8 cellular contexts compared by ENCODE assay signal in the genomic region with DNA sequence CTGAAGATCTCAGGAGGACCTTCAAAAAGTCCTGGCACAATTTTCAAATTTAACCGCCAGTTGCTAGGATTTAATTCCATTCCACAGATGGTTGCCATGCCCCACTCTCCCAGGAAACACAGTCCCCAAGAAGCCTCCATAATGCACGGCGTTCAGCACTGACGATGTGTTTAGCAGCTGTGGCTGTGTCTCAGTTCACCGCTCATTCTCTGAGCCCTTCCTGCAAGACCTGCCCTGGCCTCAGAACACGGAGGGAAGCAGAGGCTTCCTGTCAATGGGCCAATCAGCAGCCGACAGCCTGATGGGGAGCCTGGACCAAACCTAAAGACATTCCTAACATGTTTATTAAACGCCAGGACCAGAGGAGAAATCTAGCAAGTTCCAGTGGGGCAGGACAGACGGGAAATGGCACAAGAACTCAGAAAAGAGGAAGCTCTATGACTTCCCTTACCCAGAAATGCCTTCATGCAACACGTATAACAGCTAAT. TPM values are rescaled to one million over a fixed set of nuclear protein-coding genes. Genes with fewer than 3 reads are reported as not detected.
A peak's percentile ranks its signal among the peaks of the same experiment; 100 is the strongest.
DNase-seq lines count a peak whose midpoint lies in the region; ATAC-seq and TF ChIP-seq lines count a peak whose summit lies in the region.

No MANE protein-coding gene starts in this region.

- H3K27me3 Mint-ChIP-seq in T-helper 1 cell treated with Interleukin-12 subunit alpha and Interleukin-12 subunit beta and Interleukin-4 antibody, amounts not matched to agents 30 μg/mL and 1 μg/mL, for 36 hours (ENCODE audit: low read depth) = no peaks in the 10 kb centered on the region

- no peak overlapping the region for H3K9ac ChIP-seq in colonic mucosa (ENCODE audit: low read depth in 2 of 2, low read length in 2 of 2)

- peak; percentile 65 for ATAC-seq in HG02678 (IDR thresholded peaks at IDR 0.05; ENCODE audit: unreplicated experiment)

- peak overlapping the region; percentile 46 for H3K4me3 Mint-ChIP-seq in T-helper 1 cell treated with Interleukin-12 subunit alpha and Interleukin-12 subunit beta and Interleukin-4 antibody, amounts not matched to agents 30 μg/mL and 1 μg/mL, for 36 hours

- TF ChIP-seq POLR2A in testis (IDR thresholded peaks at IDR 0.05) = no peak

- intact Hi-C loops in testis (cut with DNase I; ENCODE audit: low total_unique reads) = no loop called here
- intact Hi-C loops in colonic mucosa (cut with DNase I) = no loop called here

- H3K27me3 ChIP-seq in GM06990 (replicated peaks; ENCODE audit: control insufficient read depth, insufficient read depth, low read length) (no peaks in the 10 kb centered on the region), right atrium auricular region (no peaks in the 10 kb centered on the region), testis (no peaks in the 10 kb centered on the region), colonic mucosa (no peaks in the 10 kb centered on the region)

- H3K9me3 ChIP-seq in right atrium auricular region (no peaks in the 10 kb centered on the region), testis (no peaks in the 10 kb centered on the region), colonic mucosa (no peaks in the 10 kb centered on the region)

- DNase-seq in GM06990 (ENCODE audit: extremely low read depth, insufficient read length) (peak; percentile 28), right atrium auricular region (ENCODE audit: low spot score) (no peak), testis (peak; percentile 60), NCI-H1092 treated with DMSO at 0.1 percent for 48 hours (lab: John Stamatoyannopoulos, UW) (no peak), colonic mucosa (no peak)
- no peak for DNase-seq in activated naive CD4-positive, alpha-beta T cell treated with Interleukin-2 at 50 U/mL for 16 hours

- no peak overlapping the region for H3K4me3 ChIP-seq in GM06990 (replicated peaks; ENCODE audit: low read depth, low read length)
- peak overlapping the region; percentile 34 to 40 for H3K4me3 ChIP-seq in right atrium auricular region
- H3K4me3 ChIP-seq in testis = no peak overlapping the region
- H3K4me3 ChIP-seq in colonic mucosa = no peak overlapping the region

- H3K36me3 ChIP-seq in GM06990 (ENCODE audit: control insufficient read depth, insufficient read depth, low read length) (no peaks in the 10 kb centered on the region), right atrium auricular region (peaks cover 14% of the 10 kb centered on the region), testis (ENCODE audit: low read depth, missing control alignments) (no peaks in the 10 kb centered on the region), colonic mucosa (no peaks in the 10 kb centered on the region)

- H3K4me1 ChIP-seq in right atrium auricular region = peaks cover 0 to 28% of the 10 kb centered on the region in 2 donors
- peaks cover 15% of the 10 kb centered on the region for H3K4me1 ChIP-seq in testis
- no peaks in the 10 kb centered on the region for H3K4me1 ChIP-seq in colonic mucosa

- WGBS in testis, 2 donors = 19 to 20% methylated on average over 10 of the region's 10 CpGs

- H3K4me1 Mint-ChIP-seq in T-helper 1 cell treated with Interleukin-12 subunit alpha and Interleukin-12 subunit beta and Interleukin-4 antibody, amounts not matched to agents 30 μg/mL and 1 μg/mL, for 36 hours (ENCODE audit: low read depth) = peaks cover 7% of the 10 kb centered on the region

- no peaks in the 10 kb centered on the region for H3K9me3 Mint-ChIP-seq in T-helper 1 cell treated with Interleukin-12 subunit alpha and Interleukin-12 subunit beta and Interleukin-4 antibody, amounts not matched to agents 30 μg/mL and 1 μg/mL, for 36 hours

- H3K27ac Mint-ChIP-seq in T-helper 1 cell treated with Interleukin-12 subunit alpha and Interleukin-12 subunit beta and Interleukin-4 antibody, amounts not matched to agents 30 μg/mL and 1 μg/mL, for 36 hours = no peak overlapping the region

- no peak for TF ChIP-seq CTCF in GM06990 (IDR thresholded peaks at IDR 0.05; ENCODE audit: insufficient read depth, low read length, poor library complexity, severe bottlenecking)
- TF ChIP-seq CTCF in right atrium auricular region (IDR thresholded peaks at IDR 0.05) = no peak
- TF ChIP-seq CTCF in testis (IDR thresholded peaks at IDR 0.05) = no peak
- no peak for TF ChIP-seq CTCF in colonic mucosa (IDR thresholded peaks at IDR 0.05)

- no peaks in the 10 kb centered on the region for H3K36me3 Mint-ChIP-seq in T-helper 1 cell treated with Interleukin-12 subunit alpha and Interleukin-12 subunit beta and Interleukin-4 antibody, amounts not matched to agents 30 μg/mL and 1 μg/mL, for 36 hours (ENCODE audit: low read depth)

- H3K27ac ChIP-seq in right atrium auricular region = peak overlapping the region; percentile 86 to 95
- peak overlapping the region; percentile 65 to 70 for H3K27ac ChIP-seq in testis
- no peak overlapping the region for H3K27ac ChIP-seq in colonic mucosa

RNA-seq across cellular contexts. Expression of gene MYLK3, which starts 4.9 kb away (rescaled TPM):
- total RNA-seq in right atrium auricular region (100 to 1,000 TPM; 275 to 456 TPM), testis (10 to 100 TPM; 63.4 to 88.8 TPM), colonic mucosa (under 1 TPM in 1 of 2 donors, not detected in 1; 0.58 TPM)
- 18.4 TPM for polyA plus RNA-seq in testis (ENCODE audit: insufficient read depth, low read depth, low replicate concordance)

RNA-seq across cellular contexts. Expression of gene ORC6, which starts 53.8 kb away (rescaled TPM):
- total RNA-seq in right atrium auricular region = 1 to 10 TPM; 1.8 to 2.6 TPM
- 10 to 100 TPM; 30.7 to 44.4 TPM for total RNA-seq in testis
- 28.2 TPM for polyA plus RNA-seq in testis (ENCODE audit: insufficient read depth, low read depth, low replicate concordance)
- total RNA-seq in colonic mucosa = 10 to 100 TPM in 1 of 2 donors, 1 to 10 TPM in 1; 6.8 to 28.4 TPM

RNA-seq across cellular contexts. Expression of gene VPS35, which starts 54.3 kb away (rescaled TPM):
- total RNA-seq in right atrium auricular region (10 to 100 TPM; 43.3 to 60.5 TPM), testis (100 to 1,000 TPM; 128 to 129 TPM), colonic mucosa (100 to 1,000 TPM; 121 to 124 TPM)
- polyA plus RNA-seq in testis (ENCODE audit: insufficient read depth, low read depth, low replicate concordance) = 75.5 TPM

Comparison
In these comparisons a context has a peak if more than half of its experiments do, and no peak if none do; other contexts are left out.
1. DNase-seq: peak in GM06990 (single experiment) and testis (single experiment); none in right atrium auricular region (single experiment), NCI-H1092 treated with DMSO at 0.1 percent for 48 hours (single experiment), activated naive CD4-positive, alpha-beta T cell treated with Interleukin-2 at 50 U/mL for 16 hours (single experiment) and colonic mucosa (single experiment).
2. H3K4me3 ChIP-seq: peak in right atrium auricular region (2 of 2); none in GM06990 (single experiment), testis (0 of 2) and colonic mucosa (single experiment).
3. RNA of gene MYLK3, which starts 4.9 kb away (total RNA-seq): 275 to 456 TPM in right atrium auricular region and 63.4 to 88.8 TPM in testis; 0.58 TPM in colonic mucosa; every median in the first group is over 10 times any median in the second.